26 cellular contexts compared by ENCODE assay signal in the genomic region with DNA sequence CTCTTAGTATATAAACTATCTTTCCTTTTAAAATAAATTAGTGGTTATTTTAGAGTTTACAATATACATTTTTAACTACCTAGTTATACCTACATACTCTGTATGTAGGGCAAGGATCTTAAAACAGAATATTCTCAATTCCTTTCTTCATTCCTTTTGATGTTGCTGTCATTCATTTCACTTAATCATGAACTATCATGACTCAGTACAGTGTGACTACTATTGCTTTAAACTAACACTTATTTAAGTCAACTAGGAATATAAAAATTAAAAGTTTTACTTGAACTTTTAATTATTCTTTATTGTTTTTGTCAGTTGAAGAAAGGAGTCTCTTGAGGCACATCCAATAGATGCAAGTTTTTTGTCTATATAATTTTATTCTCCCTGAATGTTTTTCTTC.
"Had no signal": no experiment of that assay in that cellular context is flagged by ENCODE, and none has a peak within 500 bp of the region (broad histone marks: within the 10 kb centered on the region; RNA-seq: fewer than 3 reads in every experiment).

No MANE protein-coding gene starts in this region.

- H3K27me3 ChIP-seq: ascending aorta, brain microvascular endothelial cell, gastrocnemius medialis, sigmoid colon, uterus had no signal

- H3K9me3 ChIP-seq: ascending aorta, gastrocnemius medialis, mucosa of descending colon, uterus had no signal

- ATAC-seq: activated CD4-positive, alpha-beta T cell treated with anti-CD3 and anti-CD28 coated beads for 36 hours; activated CD8-positive, alpha-beta memory T cell treated with anti-CD3 and anti-CD28 coated beads, Interleukin-2, amount 10 ng/mL, durations not matched to agents 7 days and 5 days; activated CD8-positive, alpha-beta T cell treated with anti-CD3 and anti-CD28 coated beads, Interleukin-2, amount 10 ng/mL, durations not matched to agents 7 days and 5 days; activated T-cell treated with anti-CD3 and anti-CD28 coated beads, Interleukin-2, amount 50 U/mL, for 72 hours; gastrocnemius medialis; left cardiac atrium; left ventricle myocardium superior; mucosa of descending colon; natural killer cell treated with Interleukin-12 subunit alpha and Interleukin-12 subunit beta and Interleukin-15 and Interleukin-18, amount 100 ng/mL, for 72 hours; stimulated activated memory B cell treated with anti-CD40 and anti-IgM and Interleukin-4, amounts not matched to agents 10 μg/mL and 1 μg/mL and 100 μg/mL, for 72 hours; stimulated activated naive CD8-positive, alpha-beta T cell treated with anti-CD3 and anti-CD28 coated beads, Interleukin-15, amount 100 ng/mL, for 72 hours had no signal

- DNase-seq: activated CD4-positive, alpha-beta T cell treated with anti-CD3 and anti-CD28 coated beads for 36 hours; activated CD4-positive, CD25-positive, alpha-beta regulatory T cell; activated CD8-positive, alpha-beta memory T cell treated with anti-CD3 and anti-CD28 coated beads, Interleukin-2, amount 10 ng/mL, durations not matched to agents 7 days and 5 days; activated CD8-positive, alpha-beta T cell treated with anti-CD3 and anti-CD28 coated beads, Interleukin-2, amount 10 ng/mL, durations not matched to agents 7 days and 5 days; activated effector memory CD4-positive, alpha-beta T cell treated with Interleukin-2 at 50 U/mL for 16 hours; activated naive CD4-positive, alpha-beta T cell treated with Interleukin-2 at 50 U/mL for 16 hours; activated T-cell treated with anti-CD3 and anti-CD28 coated beads, Interleukin-2, amount 50 U/mL, for 72 hours; brain microvascular endothelial cell; central memory CD4-positive, alpha-beta T cell; effector CD8-positive, alpha-beta T cell; erythroblast; gastrocnemius medialis; glutamatergic neuron; islet precursor cell; left cardiac atrium; left ventricle myocardium superior; mucosa of descending colon; sigmoid colon; small intestine; stimulated activated CD4-positive, alpha-beta T cell treated with anti-CD3 and anti-CD28 coated beads, Interleukin-4, amount 100 ng/mL, for 24 hours; stimulated activated naive CD8-positive, alpha-beta T cell treated with anti-CD3 and anti-CD28 coated beads, Interleukin-15, amount 100 ng/mL, for 72 hours; substantia nigra; uterus had no signal

- H3K4me3 ChIP-seq: ascending aorta, gastrocnemius medialis, mucosa of descending colon, sigmoid colon, uterus had no signal

- H3K36me3 ChIP-seq: ascending aorta, brain microvascular endothelial cell, gastrocnemius medialis, sigmoid colon, uterus had no signal

- H3K4me1 ChIP-seq: ascending aorta, gastrocnemius medialis, sigmoid colon, uterus had no signal
